In genomic region chr6:5765141-5765760, GRCh38 we compare ENCODE assay signal across 20 cellular contexts.
DNase-seq lines count a peak whose midpoint lies in the region; ATAC-seq and TF ChIP-seq lines count a peak whose summit lies in the region.
"Had no signal": no experiment of that assay in that cellular context is flagged by ENCODE, and none has a peak within 500 bp of the region (broad histone marks: within the 10 kb centered on the region; RNA-seq: fewer than 3 reads in every experiment).

No MANE protein-coding gene starts in this region.

- peaks cover 0 to 53% (median 25%) of the 10 kb centered on the region in 12 donors for H3K4me1 ChIP-seq in heart left ventricle
- peaks cover 9% of the 10 kb centered on the region for H3K4me1 ChIP-seq in neural progenitor cell
- H3K4me1 ChIP-seq: colonic mucosa had no signal

- 74 to 83% (median 78%) methylated on average over 16 to 17 of the region's 17 CpGs for WGBS in heart left ventricle, 4 donors

- peaks cover 10% of the 10 kb centered on the region for H3K36me3 Mint-ChIP-seq in neural progenitor cell

- H3K27ac ChIP-seq in heart left ventricle = peak overlapping the region; percentile 67 to 94 (median 84)
- no peak overlapping the region for H3K27ac ChIP-seq in neural progenitor cell
- H3K27ac ChIP-seq: colonic mucosa had no signal

- no peaks in the 10 kb centered on the region for H3K27me3 ChIP-seq in heart left ventricle
- H3K27me3 ChIP-seq in neural progenitor cell = no peaks in the 10 kb centered on the region
- H3K27me3 ChIP-seq: colonic mucosa had no signal

- H3K4me1 Mint-ChIP-seq in neural progenitor cell = peaks cover 29% of the 10 kb centered on the region

- H3K27ac Mint-ChIP-seq in neural progenitor cell = peak overlapping the region; percentile 36
- H3K27ac Mint-ChIP-seq: activated B cell treated with CpG ODN at 0.5 μM for 24 hours; activated T-helper 2 cell treated with anti-CD3 and anti-CD28 coated beads, Interferon-gamma antibody, Interleukin-2, Interleukin-4, amounts not matched to agents 10 μg/mL and 5 μg/mL and 100 μg/mL, durations not matched to agents 14 hours and 24 hours and 36 hours; IgD-negative memory B cell had no signal

- no peaks in the 10 kb centered on the region for H3F3A ChIP-seq in neural progenitor cell (ENCODE audit: low read depth)

- TF ChIP-seq CTCF in heart left ventricle (IDR thresholded peaks at IDR 0.05) (no peak), neural progenitor cell (IDR thresholded peaks at IDR 0.05) (no peak), GM10266 (IDR thresholded peaks at IDR 0.05; ENCODE audit: control insufficient read depth, insufficient read depth, low read depth, missing control alignments) (no peak)

- no peak overlapping the region for H3K4me2 ChIP-seq in neural progenitor cell

- no peak overlapping the region for H3K9ac ChIP-seq in neural progenitor cell

- H3K9me3 ChIP-seq in heart left ventricle (peaks cover 0 to 24% (median 0%) of the 10 kb centered on the region in 12 donors), neural progenitor cell (ENCODE audit: low read depth) (peaks cover 11% of the 10 kb centered on the region)
- H3K9me3 ChIP-seq: colonic mucosa had no signal

- H4K20me1 ChIP-seq in neural progenitor cell (ENCODE audit: low read depth) = no peaks in the 10 kb centered on the region

- H3K4me3 Mint-ChIP-seq in neural progenitor cell = no peak overlapping the region
- H3K4me3 Mint-ChIP-seq: activated B cell treated with CpG ODN at 0.5 μM for 24 hours; CD4-positive, CD25-positive, alpha-beta regulatory T cell; immature natural killer cell had no signal

- peaks cover 25% of the 10 kb centered on the region for H3K9me3 Mint-ChIP-seq in neural progenitor cell
- H3K9me3 Mint-ChIP-seq: activated B cell treated with CpG ODN at 0.5 μM for 24 hours, immature natural killer cell had no signal

- no peaks in the 10 kb centered on the region for H3K79me2 ChIP-seq in neural progenitor cell (ENCODE audit: low read depth)

- intact Hi-C loops in Right ventricle myocardium inferior (cut with DNase I) = loop anchor here (5.0 to 10.0 kb wide), 5 partner anchors 110 to 293 kb away; no protein-coding TSS in a partner anchor
- intact Hi-C loops in cardiac septum (cut with DNase I) = loop anchor here (2.0 to 10.0 kb wide), 2 partner anchors 18 to 290 kb away; no protein-coding TSS in a partner anchor
- intact Hi-C loops in heart left ventricle (cut with DNase I) = loop anchor here in 8 of 10 donors (1.0 to 10.0 kb wide), 8 partner anchors 64 to 294 kb away; no protein-coding TSS in a partner anchor

- no peak for DNase-seq in Right ventricle myocardium inferior (ENCODE audit: missing footprints)
- no peak for DNase-seq in cardiac septum (ENCODE audit: low spot score)
- peak in 2 of 5 donors; percentile 50 to 75 for DNase-seq in heart left ventricle
- DNase-seq in neural progenitor cell (ENCODE audit: low spot score) = no peak
- DNase-seq in NOMO-1 (lab: John Stamatoyannopoulos, UW; ENCODE audit: unreplicated experiment in 2 of 2) = no peak
- DNase-seq in glomerular visceral epithelial cell (ENCODE audit: extremely low spot score) = no peak
- DNase-seq in GM10266 (ENCODE audit: extremely low spot score) = no peak
- DNase-seq: 8988T; activated B cell treated with CpG ODN at 0.5 μM for 24 hours; CD4-positive, CD25-positive, alpha-beta regulatory T cell; colonic mucosa; DMS79; immature natural killer cell; NCI-H2171 treated with DMSO at 0.1 percent for 48 hours; stimulated activated CD4-positive, alpha-beta T cell treated with anti-CD3 and anti-CD28 coated beads, Interleukin-4, amount 100 ng/mL, for 1 hour; stimulated activated CD8-positive, alpha-beta memory T cell treated with anti-CD3 and anti-CD28 coated beads, Interleukin-4, amount 100 ng/mL, for 48 hours; trophoblast cell had no signal

- ATAC-seq in Right ventricle myocardium inferior (peak; percentile 40), heart left ventricle (peak; percentile 55 to 68 (median 64)), HG03378 (IDR thresholded peaks at IDR 0.05; ENCODE audit: unreplicated experiment) (no peak)

- TF ChIP-seq POLR2A in heart left ventricle (IDR thresholded peaks at IDR 0.05) = no peak

- H3K36me3 ChIP-seq in heart left ventricle (no peaks in the 10 kb centered on the region), neural progenitor cell (no peaks in the 10 kb centered on the region)
- H3K36me3 ChIP-seq: colonic mucosa had no signal

- peaks cover 2% of the 10 kb centered on the region for H3K27me3 Mint-ChIP-seq in neural progenitor cell (ENCODE audit: insufficient read depth, low read depth)
- H3K27me3 Mint-ChIP-seq: activated B cell treated with CpG ODN at 0.5 μM for 24 hours; CD4-positive, CD25-positive, alpha-beta regulatory T cell had no signal

- H3K4me3 ChIP-seq in heart left ventricle = peak overlapping the region in 1 of 12 donors; percentile 21
- H3K4me3 ChIP-seq in neural progenitor cell = no peak overlapping the region
- H3K4me3 ChIP-seq: colonic mucosa had no signal

- H2AFZ ChIP-seq in neural progenitor cell (replicated peaks) = no peak overlapping the region
